8 cellular contexts compared by ENCODE assay signal in genomic region chrX:101051153-101051548, GRCh38. TPM values are rescaled to one million over a fixed set of nuclear protein-coding genes. Genes with fewer than 3 reads are reported as not detected.
DNase-seq lines count a peak whose midpoint lies in the region; FAIRE-seq and TF ChIP-seq lines count a peak whose summit lies in the region.

No MANE protein-coding gene starts in this region.

- H4K20me1 ChIP-seq in endothelial cell of umbilical vein (replicated peaks; ENCODE audit: control insufficient read depth, extremely low read depth, insufficient read depth, low read length) = no peaks in the 10 kb centered on the region

- H3K27me3 Mint-ChIP-seq in activated naive CD4-positive, alpha-beta T cell treated with anti-CD3 and anti-CD28 coated beads, Interleukin-2, amount 10 ng/mL, durations not matched to agents 7 days and 5 days = no peaks in the 10 kb centered on the region
- H3K27me3 Mint-ChIP-seq in progenitor cell of endocrine pancreas = no peaks in the 10 kb centered on the region

- in situ Hi-C loops in G401 (cut with HindIII; ENCODE audit: low sequenced_read_pairs) = no loop called here

- H3K4me1 ChIP-seq in endothelial cell of umbilical vein (ENCODE audit: control insufficient read depth, extremely low read depth, insufficient read depth, low read length) = peaks cover 13% of the 10 kb centered on the region

- peaks cover 27% of the 10 kb centered on the region for H3K4me1 Mint-ChIP-seq in activated naive CD4-positive, alpha-beta T cell treated with anti-CD3 and anti-CD28 coated beads, Interleukin-2, amount 10 ng/mL, durations not matched to agents 7 days and 5 days
- no peaks in the 10 kb centered on the region for H3K4me1 Mint-ChIP-seq in progenitor cell of endocrine pancreas (ENCODE audit: low read depth)

- H3K9me3 Mint-ChIP-seq in activated naive CD4-positive, alpha-beta T cell treated with anti-CD3 and anti-CD28 coated beads, Interleukin-2, amount 10 ng/mL, durations not matched to agents 7 days and 5 days = no peaks in the 10 kb centered on the region
- H3K9me3 Mint-ChIP-seq in progenitor cell of endocrine pancreas (ENCODE audit: low read depth) = peaks cover 8% of the 10 kb centered on the region

- H3K4me2 ChIP-seq in endothelial cell of umbilical vein (ENCODE audit: insufficient read depth, low read length) = peak overlapping the region; percentile 97

- TF ChIP-seq CTCF in NB4 (IDR thresholded peaks at IDR 0.05; ENCODE audit: low read depth, low read length) (no peak), endothelial cell of umbilical vein (IDR thresholded peaks at IDR 0.05; ENCODE audit: extremely low read depth in 1 of 2, insufficient read depth in 1 of 2, low read depth in 1 of 2, low read length in 2 of 2) (no peak), progenitor cell of endocrine pancreas (IDR thresholded peaks at IDR 0.05; ENCODE audit: unreplicated experiment) (no peak)

- H3K27me3 ChIP-seq in endothelial cell of umbilical vein (ENCODE audit: control insufficient read depth in 2 of 2, insufficient read depth in 2 of 2, low read length in 2 of 2) = no peaks in the 10 kb centered on the region

- CTCF ChIA-PET in activated naive CD4-positive, alpha-beta T cell treated with anti-CD3 and anti-CD28 coated beads, Interleukin-2, amount 10 ng/mL, durations not matched to agents 7 days and 5 days (lab: Charles Lee) = interaction anchor here (0.6 kb wide), 2 partner anchors 52 to 227 kb away, joined by 3 to 4 read pairs; no protein-coding TSS in a partner anchor
- CTCF ChIA-PET in endothelial cell of umbilical vein (lab: Charles Lee) = no interaction called here

- H3K36me3 ChIP-seq in endothelial cell of umbilical vein (ENCODE audit: control insufficient read depth in 2 of 2, extremely low read depth in 1 of 2, insufficient read depth in 2 of 2, low read length in 2 of 2) = no peaks in the 10 kb centered on the region

- intact Hi-C loops in endothelial cell of umbilical vein (cut with micrococcal nuclease) = loop anchor here (10.0 kb wide), 1 partner anchor 234 kb away; no protein-coding TSS in a partner anchor

- no peak for TF ChIP-seq POLR2A in NB4 (IDR thresholded peaks at IDR 0.05; ENCODE audit: extremely low read depth, insufficient read length)
- TF ChIP-seq POLR2A in endothelial cell of umbilical vein (IDR thresholded peaks at IDR 0.05; ENCODE audit: low read depth, low read length) = no peak

- peak overlapping the region; percentile 92 for H3K9ac ChIP-seq in endothelial cell of umbilical vein (replicated peaks; ENCODE audit: extremely low read depth, insufficient read depth, low read length)

- DNase-seq in activated naive CD4-positive, alpha-beta T cell treated with anti-CD3 and anti-CD28 coated beads, Interleukin-2, amount 10 ng/mL, durations not matched to agents 7 days and 5 days = peak; percentile 19
- no peak for DNase-seq in activated naive CD4-positive, alpha-beta T cell treated with Interleukin-2 at 50 U/mL for 16 hours
- no peak for DNase-seq in NB4 (ENCODE audit: low read depth)
- DNase-seq in endothelial cell of umbilical vein (ENCODE audit: low read depth, low spot score) = no peak
- no peak for DNase-seq in progenitor cell of endocrine pancreas (ENCODE audit: low spot score, unreplicated experiment)
- no peak for DNase-seq in retina
- DNase-seq in G401 (ENCODE audit: low spot score) = no peak
- no peak for DNase-seq in dedifferentiated amniotic fluid mesenchymal stem cell (ENCODE audit: extremely low spot score)

- peak overlapping the region; percentile 94 for H3K27ac ChIP-seq in endothelial cell of umbilical vein (ENCODE audit: insufficient read depth, low read depth, low read length)

- no peaks in the 10 kb centered on the region for H3K9me3 ChIP-seq in endothelial cell of umbilical vein (replicated peaks; ENCODE audit: control insufficient read depth, insufficient read depth, low read length)

- H3K4me3 Mint-ChIP-seq in activated naive CD4-positive, alpha-beta T cell treated with anti-CD3 and anti-CD28 coated beads, Interleukin-2, amount 10 ng/mL, durations not matched to agents 7 days and 5 days = peak overlapping the region; percentile 87
- H3K4me3 Mint-ChIP-seq in progenitor cell of endocrine pancreas (ENCODE audit: low read depth) = peak overlapping the region; percentile 90

- dilution Hi-C loops in endothelial cell of umbilical vein (cut with MboI; ENCODE audit: extremely low pct_ligation_motif_present, low sequenced_read_pairs) = no loop called here

- H3K4me3 ChIP-seq in NB4 (ENCODE audit: low read depth, low read length) (peak overlapping the region; percentile 91), endothelial cell of umbilical vein (replicated peaks in 1 of 3; ENCODE audit: insufficient read depth in 1 of 3, low read depth in 1 of 3, low read length in 3 of 3) (peak overlapping the region; percentile 43 to 87 (median 68))

- POLR2A ChIA-PET in endothelial cell of umbilical vein (lab: Charles Lee) = no interaction called here

- peak overlapping the region; percentile 98 for H3K27ac Mint-ChIP-seq in activated naive CD4-positive, alpha-beta T cell treated with anti-CD3 and anti-CD28 coated beads, Interleukin-2, amount 10 ng/mL, durations not matched to agents 7 days and 5 days
- peak overlapping the region; percentile 96 for H3K27ac Mint-ChIP-seq in progenitor cell of endocrine pancreas

- no peak for FAIRE-seq in endothelial cell of umbilical vein (lab: Jason Lieb, UNC)

- no peaks in the 10 kb centered on the region for H3K9me1 ChIP-seq in endothelial cell of umbilical vein (replicated peaks; ENCODE audit: control insufficient read depth, extremely low read depth, insufficient read depth, low read length)

- H3K36me3 Mint-ChIP-seq in activated naive CD4-positive, alpha-beta T cell treated with anti-CD3 and anti-CD28 coated beads, Interleukin-2, amount 10 ng/mL, durations not matched to agents 7 days and 5 days = peaks cover 11% of the 10 kb centered on the region
- peaks cover 3% of the 10 kb centered on the region for H3K36me3 Mint-ChIP-seq in progenitor cell of endocrine pancreas (ENCODE audit: insufficient read depth)

- H3K79me2 ChIP-seq in endothelial cell of umbilical vein (ENCODE audit: control insufficient read depth, insufficient read depth, low read length) = peaks cover 26% of the 10 kb centered on the region

- peak overlapping the region; percentile 93 for H2AFZ ChIP-seq in endothelial cell of umbilical vein (ENCODE audit: low read depth, low read length)

- BruUV-seq in endothelial cell of umbilical vein (replicated peaks; lab: Mats Ljungman, UMichigan) = TSS peak; percentile 59

TF ChIP-seq in endothelial cell of umbilical vein, 7 proteins besides CTCF, POLR2A, EP300 and RAD21:
- TF ChIP-seq POLR2AphosphoS5 (IDR thresholded peaks at IDR 0.05; ENCODE audit: insufficient read depth, low read depth, low read length) (no peak), EZH2 (IDR thresholded peaks at IDR 0.05; ENCODE audit: borderline replicate concordance, low read depth, low read length, severe bottlenecking) (no peak)

RNA-seq across cellular contexts. Expression of gene TRMT2B, which starts 0.8 kb away (rescaled TPM):
- total RNA-seq in endothelial cell of umbilical vein = 21.3 and 22.9 TPM in 2 replicates
- 15.8 and 18.3 TPM in 2 replicates for polyA plus RNA-seq in endothelial cell of umbilical vein
- 16.3 and 16.6 TPM in 2 replicates for polyA plus RNA-seq in endothelial cell of umbilical vein (2011; cell fraction: cytosol; rRNA removed)
- polyA plus RNA-seq in endothelial cell of umbilical vein (2011; cell fraction: nucleus; rRNA removed) = 28.5 and 32.5 TPM in 2 replicates
- 16.3 and 19.1 TPM in 2 replicates for polyA plus RNA-seq in endothelial cell of umbilical vein (2012)
- polyA minus RNA-seq in endothelial cell of umbilical vein = 33.5 and 34.2 TPM in 2 replicates
- 13.9 TPM for polyA minus RNA-seq in endothelial cell of umbilical vein (2011; cell fraction: cytosol; rRNA and poly(A)+ RNA removed)
- polyA minus RNA-seq in endothelial cell of umbilical vein (2011; cell fraction: nucleus; rRNA and poly(A)+ RNA removed) = 16.5 and 34.3 TPM in 2 replicates
- 18.8 and 20.5 TPM in 2 replicates for total RNA-seq in progenitor cell of endocrine pancreas
- total RNA-seq in G401 (2014; rRNA removed; shearing (Covaris generic)) = 14.2 and 21.8 TPM in 2 replicates

RNA-seq across cellular contexts. Expression of gene TMEM35A, which starts 27.5 kb away (rescaled TPM):
- total RNA-seq in endothelial cell of umbilical vein = 6.5 and 7.2 TPM in 2 replicates
- polyA plus RNA-seq in endothelial cell of umbilical vein = 10.4 and 11.0 TPM in 2 replicates
- polyA plus RNA-seq in endothelial cell of umbilical vein (2011; cell fraction: cytosol; rRNA removed) = 10.0 and 10.4 TPM in 2 replicates
- 3.4 TPM in 2 replicates for polyA plus RNA-seq in endothelial cell of umbilical vein (2011; cell fraction: nucleus; rRNA removed)
- 25.7 and 34.4 TPM in 2 replicates for polyA plus RNA-seq in endothelial cell of umbilical vein (2012)
- polyA minus RNA-seq in endothelial cell of umbilical vein = 13.0 and 16.6 TPM in 2 replicates
- polyA minus RNA-seq in endothelial cell of umbilical vein (2011; cell fraction: cytosol; rRNA and poly(A)+ RNA removed) = not detected
- polyA minus RNA-seq in endothelial cell of umbilical vein (2011; cell fraction: nucleus; rRNA and poly(A)+ RNA removed) = 1.5 and 2.1 TPM in 2 replicates
- 5.8 and 7.6 TPM in 2 replicates for total RNA-seq in progenitor cell of endocrine pancreas
- 0.92 and 2.4 TPM in 2 replicates for total RNA-seq in G401 (2014; rRNA removed; shearing (Covaris generic))

RNA-seq across cellular contexts. Expression of gene CENPI, which starts 46.9 kb away (rescaled TPM):
- total RNA-seq in endothelial cell of umbilical vein (25.7 and 28.9 TPM in 2 replicates), progenitor cell of endocrine pancreas (13.2 and 13.7 TPM in 2 replicates)
- polyA plus RNA-seq in endothelial cell of umbilical vein = 7.2 and 7.7 TPM in 2 replicates
- 9.9 and 11.6 TPM in 2 replicates for polyA plus RNA-seq in endothelial cell of umbilical vein (2011; cell fraction: cytosol; rRNA removed)
- 14.9 and 19.7 TPM in 2 replicates for polyA plus RNA-seq in endothelial cell of umbilical vein (2011; cell fraction: nucleus; rRNA removed)
- polyA plus RNA-seq in endothelial cell of umbilical vein (2012) = 9.3 and 25.9 TPM in 2 replicates
- 22.2 and 36.9 TPM in 2 replicates for polyA minus RNA-seq in endothelial cell of umbilical vein
- 19.3 TPM for polyA minus RNA-seq in endothelial cell of umbilical vein (2011; cell fraction: cytosol; rRNA and poly(A)+ RNA removed)
- polyA minus RNA-seq in endothelial cell of umbilical vein (2011; cell fraction: nucleus; rRNA and poly(A)+ RNA removed) = 18.7 and 33.7 TPM in 2 replicates
- total RNA-seq in G401 (2014; rRNA removed; shearing (Covaris generic)) = 32.7 and 35.1 TPM in 2 replicates
